10 cellular contexts compared by ENCODE assay signal in the genomic region with DNA sequence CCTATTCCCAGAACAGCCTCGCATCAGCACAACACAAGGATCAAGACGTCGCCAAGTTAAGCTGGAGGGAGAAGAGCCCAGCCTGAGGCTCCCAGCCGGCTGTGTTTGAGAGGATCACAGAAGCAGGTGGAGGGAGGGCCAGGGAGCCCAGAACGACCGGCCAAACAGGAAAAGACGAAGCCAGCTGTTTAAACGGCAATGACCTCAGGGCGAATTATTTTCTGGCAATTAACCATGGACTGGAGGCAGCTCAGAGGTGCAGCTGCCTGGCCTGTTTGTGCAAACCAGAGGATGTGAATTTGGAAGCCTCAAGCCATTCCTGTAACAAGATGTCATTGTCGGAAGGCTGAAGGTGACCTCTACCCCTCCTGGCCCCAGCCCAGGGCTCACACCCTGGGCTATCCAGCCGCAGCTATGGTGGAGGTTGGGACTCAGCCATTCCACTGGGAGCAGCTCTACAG.
DNase-seq lines count a peak whose midpoint lies in the region; TF ChIP-seq lines count a peak whose summit lies in the region.
"Had no signal": no experiment of that assay in that cellular context is flagged by ENCODE, and none has a peak within 500 bp of the region (broad histone marks: within the 10 kb centered on the region; RNA-seq: fewer than 3 reads in every experiment).

No MANE protein-coding gene starts in this region.

- H3K27me3 Mint-ChIP-seq in activated naive CD8-positive, alpha-beta T cell treated with anti-CD3 and anti-CD28 coated beads for 36 hours = peaks cover 16% of the 10 kb centered on the region
- H3K27me3 Mint-ChIP-seq in osteocyte (ENCODE audit: unreplicated experiment) = peaks cover 65% of the 10 kb centered on the region

- no peaks in the 10 kb centered on the region for H3K79me2 ChIP-seq in parathyroid adenoma

- no peaks in the 10 kb centered on the region for H3K9me3 ChIP-seq in parathyroid adenoma (ENCODE audit: control insufficient read depth, low read length)

- H3K9ac ChIP-seq in parathyroid adenoma = no peak overlapping the region

- peak overlapping the region; percentile 47 for H2AFZ ChIP-seq in parathyroid adenoma

- H3K36me3 ChIP-seq in parathyroid adenoma (ENCODE audit: control insufficient read depth, insufficient read depth, low read length) = no peaks in the 10 kb centered on the region

- H3K4me3 Mint-ChIP-seq in activated naive CD8-positive, alpha-beta T cell treated with anti-CD3 and anti-CD28 coated beads for 36 hours = no peak overlapping the region
- H3K4me3 Mint-ChIP-seq in osteocyte (ENCODE audit: unreplicated experiment) = no peak overlapping the region

- TF ChIP-seq CTCF in epithelial cell of esophagus (IDR thresholded peaks at IDR 0.05; ENCODE audit: insufficient read depth, low read depth, low read length, missing control alignments) = no peak
- TF ChIP-seq CTCF in parathyroid adenoma (IDR thresholded peaks at IDR 0.05) = no peak
- no peak for TF ChIP-seq CTCF in osteocyte (IDR thresholded peaks at IDR 0.05)

- no peaks in the 10 kb centered on the region for H3K9me3 Mint-ChIP-seq in activated naive CD8-positive, alpha-beta T cell treated with anti-CD3 and anti-CD28 coated beads for 36 hours
- no peaks in the 10 kb centered on the region for H3K9me3 Mint-ChIP-seq in osteocyte (ENCODE audit: unreplicated experiment)

- no peak overlapping the region for H3K4me2 ChIP-seq in parathyroid adenoma (ENCODE audit: low read length)

- H3K36me3 Mint-ChIP-seq in activated naive CD8-positive, alpha-beta T cell treated with anti-CD3 and anti-CD28 coated beads for 36 hours = no peaks in the 10 kb centered on the region
- H3K36me3 Mint-ChIP-seq in osteocyte (ENCODE audit: unreplicated experiment) = no peaks in the 10 kb centered on the region

- H3K4me3 ChIP-seq in epithelial cell of esophagus (ENCODE audit: low read length) = no peak overlapping the region
- no peak overlapping the region for H3K4me3 ChIP-seq in parathyroid adenoma (ENCODE audit: low read depth, low read length)
- H3K4me3 ChIP-seq: K562 had no signal

- DNase-seq in DMS79 (lab: John Stamatoyannopoulos, UW) (peak; percentile 92), NCI-H2227 treated with DMSO at 0.1 percent for 48 hours (lab: John Stamatoyannopoulos, UW) (peak; percentile 8), epithelial cell of esophagus (ENCODE audit: low read depth) (peak; percentile 92), osteocyte (ENCODE audit: extremely low spot score, unreplicated experiment) (no peak)
- DNase-seq in activated naive CD8-positive, alpha-beta T cell treated with anti-CD3 and anti-CD28 coated beads for 36 hours = no peak
- DNase-seq in central memory CD4-positive, alpha-beta T cell = no peak
- DNase-seq in activated CD4-positive, alpha-beta T cell treated with anti-CD3 and anti-CD28 coated beads for 4 hours = no peak
- DNase-seq: activated CD4-positive, CD25-positive, alpha-beta regulatory T cell had no signal

- no peaks in the 10 kb centered on the region for H3K4me1 Mint-ChIP-seq in activated naive CD8-positive, alpha-beta T cell treated with anti-CD3 and anti-CD28 coated beads for 36 hours
- H3K4me1 Mint-ChIP-seq in osteocyte (ENCODE audit: unreplicated experiment) = peaks cover 8% of the 10 kb centered on the region

- no peak overlapping the region for H3K27ac Mint-ChIP-seq in activated naive CD8-positive, alpha-beta T cell treated with anti-CD3 and anti-CD28 coated beads for 36 hours
- no peak overlapping the region for H3K27ac Mint-ChIP-seq in osteocyte (ENCODE audit: unreplicated experiment)

- H3K27ac ChIP-seq in parathyroid adenoma = no peak overlapping the region

- H3K27me3 ChIP-seq in parathyroid adenoma (ENCODE audit: control insufficient read depth, insufficient read depth, low read length) = no peaks in the 10 kb centered on the region

- H3K4me1 ChIP-seq in parathyroid adenoma = peaks cover 7% of the 10 kb centered on the region

Comparison
In these comparisons a context has a peak if more than half of its experiments do, and no peak if none do; other contexts are left out.
1. DNase-seq: peak in DMS79 (single experiment), NCI-H2227 treated with DMSO at 0.1 percent for 48 hours (single experiment) and epithelial cell of esophagus (single experiment); none in activated naive CD8-positive, alpha-beta T cell treated with anti-CD3 and anti-CD28 coated beads for 36 hours (single experiment), central memory CD4-positive, alpha-beta T cell (single experiment), osteocyte (single experiment) and activated CD4-positive, alpha-beta T cell treated with anti-CD3 and anti-CD28 coated beads for 4 hours (0 of 2).